ENCODE assay signal across 1 cellular context in genomic region chr14:24178399-24179178, GRCh38.
TF ChIP-seq lines count a peak whose summit lies in the region.

No MANE protein-coding gene starts in this region.

TF ChIP-seq in HepG2, 621 proteins besides CTCF, POLR2A, EP300 and RAD21:
- TF ChIP-seq POLR2G (IDR thresholded peaks at IDR 0.05; ENCODE audit: low read depth, low read length) = peak; percentile 26; the same call in 1 of the 2 replicates
- TF ChIP-seq NR1H2 (CRISPR knock-in tag; IDR thresholded peaks at IDR 0.05; ENCODE audit: borderline replicate concordance, low read depth) = 0 out of 2 replicates have a peak, but pooled peaks have one; percentile 23
- TF ChIP-seq ZFP36 (IDR thresholded peaks at IDR 0.05; ENCODE audit: borderline replicate concordance, low read depth, low read length, partially characterized antibody) = no peak
- TF ChIP-seq CCDC6 (CRISPR knock-in tag; IDR thresholded peaks at IDR 0.05) = 0 out of 2 replicates have a peak, but pooled peaks have one; percentile 20
